23 cellular contexts compared by ENCODE assay signal in genomic region chr3:111901617-111902016, GRCh38.
"Had no signal": no experiment of that assay in that cellular context is flagged by ENCODE, and none has a peak within 500 bp of the region (broad histone marks: within the 10 kb centered on the region; RNA-seq: fewer than 3 reads in every experiment).

No MANE protein-coding gene starts in this region.

- DNase-seq: activated CD4-positive, alpha-beta T cell treated with anti-CD3 and anti-CD28 coated beads, Interleukin-2, amount 10 ng/mL, durations not matched to agents 7 days and 5 days; activated CD8-positive, alpha-beta memory T cell treated with anti-CD3 and anti-CD28 coated beads, Interleukin-2, amount 50 U/mL, for 4 hours; activated effector memory CD4-positive, alpha-beta T cell treated with Interleukin-2 at 50 U/mL for 16 hours; activated naive CD4-positive, alpha-beta T cell treated with anti-CD3 and anti-CD28 coated beads, Interleukin-2, amount 10 ng/mL, durations not matched to agents 7 days and 5 days; activated T-cell treated with anti-CD3 and anti-CD28 coated beads, Interleukin-2, amount 50 U/mL, for 48 hours; dorsolateral prefrontal cortex; foreskin melanocyte; glutamatergic neuron; hypothalamus; islet precursor cell; naive thymus-derived CD4-positive, alpha-beta T cell; ovary; sigmoid colon; spleen; stimulated activated CD8-positive, alpha-beta memory T cell treated with anti-CD3 and anti-CD28 coated beads, Interleukin-4, amount 100 ng/mL, for 48 hours; stimulated activated naive CD4-positive, alpha-beta T cell; tibial artery had no signal

- H3K4me3 Mint-ChIP-seq: activated CD4-positive, alpha-beta T cell treated with anti-CD3 and anti-CD28 coated beads, Interleukin-2, amount 10 ng/mL, durations not matched to agents 7 days and 5 days; activated naive CD4-positive, alpha-beta T cell treated with anti-CD3 and anti-CD28 coated beads, Interleukin-2, amount 10 ng/mL, durations not matched to agents 7 days and 5 days; memory B cell; naive thymus-derived CD4-positive, alpha-beta T cell; neural progenitor cell; T-helper 1 cell treated with Interleukin-12 subunit alpha and Interleukin-12 subunit beta and Interleukin-4 antibody, amounts not matched to agents 30 μg/mL and 1 μg/mL, for 36 hours had no signal

- H3K27ac ChIP-seq: cardiac muscle cell, dorsolateral prefrontal cortex, neural progenitor cell, ovary, spleen, tibial artery had no signal

- H3K4me3 ChIP-seq: cardiac muscle cell, dorsolateral prefrontal cortex, neural progenitor cell, ovary, sigmoid colon, spleen, tibial artery had no signal

- ATAC-seq: activated CD4-positive, CD25-positive, alpha-beta regulatory T cell treated with anti-CD3 and anti-CD28 coated beads, Interleukin-2, amount 50 U/mL, for 24 hours; left lobe of liver; naive thymus-derived CD4-positive, alpha-beta T cell had no signal

- H3K9me3 ChIP-seq: ovary, sigmoid colon, tibial artery had no signal

- H2AFZ ChIP-seq: neural progenitor cell had no signal

- H3K4me2 ChIP-seq: neural progenitor cell had no signal

- H3K9me3 Mint-ChIP-seq: activated naive CD4-positive, alpha-beta T cell treated with anti-CD3 and anti-CD28 coated beads, Interleukin-2, amount 10 ng/mL, durations not matched to agents 7 days and 5 days; memory B cell; naive thymus-derived CD4-positive, alpha-beta T cell; T-helper 1 cell treated with Interleukin-12 subunit alpha and Interleukin-12 subunit beta and Interleukin-4 antibody, amounts not matched to agents 30 μg/mL and 1 μg/mL, for 36 hours had no signal

- H3K36me3 ChIP-seq: cardiac muscle cell, neural progenitor cell, ovary, spleen had no signal

- H3K4me1 ChIP-seq: neural progenitor cell had no signal

- H3K27ac Mint-ChIP-seq: activated CD4-positive, alpha-beta T cell treated with anti-CD3 and anti-CD28 coated beads, Interleukin-2, amount 10 ng/mL, durations not matched to agents 7 days and 5 days; activated naive CD4-positive, alpha-beta T cell treated with anti-CD3 and anti-CD28 coated beads, Interleukin-2, amount 10 ng/mL, durations not matched to agents 7 days and 5 days; memory B cell; naive thymus-derived CD4-positive, alpha-beta T cell; neural progenitor cell; T-helper 1 cell treated with Interleukin-12 subunit alpha and Interleukin-12 subunit beta and Interleukin-4 antibody, amounts not matched to agents 30 μg/mL and 1 μg/mL, for 36 hours had no signal

- H3K36me3 Mint-ChIP-seq: activated naive CD4-positive, alpha-beta T cell treated with anti-CD3 and anti-CD28 coated beads, Interleukin-2, amount 10 ng/mL, durations not matched to agents 7 days and 5 days; naive thymus-derived CD4-positive, alpha-beta T cell had no signal

- H3K27me3 Mint-ChIP-seq: activated CD4-positive, alpha-beta T cell treated with anti-CD3 and anti-CD28 coated beads, Interleukin-2, amount 10 ng/mL, durations not matched to agents 7 days and 5 days; memory B cell; naive thymus-derived CD4-positive, alpha-beta T cell had no signal

- H3K9ac ChIP-seq: neural progenitor cell had no signal

- H3K27me3 ChIP-seq: cardiac muscle cell, dorsolateral prefrontal cortex, neural progenitor cell, ovary, sigmoid colon, spleen, tibial artery had no signal
